In genomic region chr20:36285746-36286447, GRCh38 we compare ENCODE assay signal across 25 cellular contexts. TPM values are rescaled to one million over a fixed set of nuclear protein-coding genes. Genes with fewer than 3 reads are reported as not detected.
DNase-seq lines count a peak whose midpoint lies in the region; ATAC-seq and TF ChIP-seq lines count a peak whose summit lies in the region.
"Had no signal": no experiment of that assay in that cellular context is flagged by ENCODE, and none has a peak within 500 bp of the region (broad histone marks: within the 10 kb centered on the region; RNA-seq: fewer than 3 reads in every experiment).

No MANE protein-coding gene starts in this region.

- no peak overlapping the region for H3K4me2 ChIP-seq in GM23338
- H3K4me2 ChIP-seq: A549 had no signal

- H3K79me2 ChIP-seq in GM23338 (replicated peaks; ENCODE audit: insufficient read depth): no peaks in the 10 kb centered on the region

- no peak overlapping the region for H3K4me3 Mint-ChIP-seq in Caco-2 (ENCODE audit: unreplicated experiment)
- no peak overlapping the region for H3K4me3 Mint-ChIP-seq in GM23338
- no peak overlapping the region for H3K4me3 Mint-ChIP-seq in endodermal cell
- no peak overlapping the region for H3K4me3 Mint-ChIP-seq in effector memory CD8-positive, alpha-beta T cell
- H3K4me3 Mint-ChIP-seq: CD4-positive, alpha-beta memory T cell had no signal

- H3K4me3 ChIP-seq in Caco-2 (ENCODE audit: low read depth, low read length): no peak overlapping the region
- no peak overlapping the region for H3K4me3 ChIP-seq in GM23338
- H3K4me3 ChIP-seq in endodermal cell (ENCODE audit: low read length): no peak overlapping the region
- H3K4me3 ChIP-seq: A549 had no signal

- no peaks in the 10 kb centered on the region for H3K36me3 ChIP-seq in Caco-2 (ENCODE audit: control insufficient read depth, insufficient read depth, low read length)
- H3K36me3 ChIP-seq in GM23338 (ENCODE audit: insufficient read depth): no peaks in the 10 kb centered on the region
- no peaks in the 10 kb centered on the region for H3K36me3 ChIP-seq in endodermal cell (ENCODE audit: control insufficient read depth, insufficient read depth, low read length)

- TF ChIP-seq CTCF in Caco-2 (IDR thresholded peaks at IDR 0.05; ENCODE audit: insufficient read depth in 1 of 2, low read depth in 1 of 2, low read length in 1 of 2, severe bottlenecking in 1 of 2, unreplicated experiment in 1 of 2) (peak; percentile 13 to 24), GM23338 (conservative IDR thresholded peaks at IDR 0.05; ENCODE audit: low read depth in 2 of 2) (peak; percentile 9 to 23; a peak in 2 of 4 replicates), endodermal cell (conservative IDR thresholded peaks at IDR 0.05) (peak; percentile 49)

- BruUV-seq in Caco-2 (replicated peaks; lab: Mats Ljungman, UMichigan): no TSS peak

- intact Hi-C loops in Caco-2 (cut with micrococcal nuclease; ENCODE audit: unreplicated experiment): no loop called here
- intact Hi-C loops in posterior vena cava (cut with DNase I): no loop called here

- CTCF ChIA-PET in Caco-2 (lab: Charles Lee): interaction anchor here (0.6 to 1.3 kb wide), 4 partner anchors 12 to 114 kb away, joined by 3 to 5 read pairs (median 4); no protein-coding TSS in a partner anchor

- H3K27me3 ChIP-seq in Caco-2 (replicated peaks; ENCODE audit: control insufficient read depth, insufficient read depth, low read length) (no peaks in the 10 kb centered on the region; the same call in none of the 2 replicates), GM23338 (ENCODE audit: insufficient read depth) (no peaks in the 10 kb centered on the region), endodermal cell (ENCODE audit: control insufficient read depth, insufficient read depth, low read length, poor library complexity, severe bottlenecking) (no peaks in the 10 kb centered on the region)

- 72 to 89% methylated on average over 6 to 11 of the region's 11 CpGs for WGBS in endodermal cell (ENCODE audit: insufficient coverage in 1 of 2, insufficient read length in 1 of 2), 2 experiments

- no peaks in the 10 kb centered on the region for H3K9me3 ChIP-seq in Caco-2
- peaks cover 5% of the 10 kb centered on the region for H3K9me3 ChIP-seq in endodermal cell (ENCODE audit: control insufficient read depth, low read length)

- H2AFZ ChIP-seq in GM23338: no peak overlapping the region

- no peaks in the 10 kb centered on the region for H3K9me2 ChIP-seq in GM23338 (ENCODE audit: insufficient read depth)

- no peaks in the 10 kb centered on the region for H4K20me1 ChIP-seq in GM23338 (replicated peaks; ENCODE audit: insufficient read depth)

- H3K4me1 ChIP-seq in Caco-2 (no peaks in the 10 kb centered on the region), GM23338 (ENCODE audit: insufficient read depth) (no peaks in the 10 kb centered on the region), endodermal cell (ENCODE audit: control insufficient read depth, insufficient read depth, low read length) (no peaks in the 10 kb centered on the region)
- H3K4me1 ChIP-seq: A549 had no signal

- ATAC-seq in GM23338 (peak; percentile 73), GM21423 (IDR thresholded peaks at IDR 0.05; ENCODE audit: unreplicated experiment) (no peak)
- ATAC-seq in effector memory CD8-positive, alpha-beta T cell (replicated peaks): no peak
- ATAC-seq: A549, Panc1 had no signal

- H3K9ac ChIP-seq in endodermal cell (ENCODE audit: extremely low read depth, low read length, poor library complexity, severe bottlenecking): no peak overlapping the region

- H3K36me3 Mint-ChIP-seq in Caco-2 (ENCODE audit: insufficient read depth, unreplicated experiment): no peaks in the 10 kb centered on the region
- no peaks in the 10 kb centered on the region for H3K36me3 Mint-ChIP-seq in GM23338 (ENCODE audit: low read depth)
- no peaks in the 10 kb centered on the region for H3K36me3 Mint-ChIP-seq in endodermal cell (ENCODE audit: low read depth)
- no peaks in the 10 kb centered on the region for H3K36me3 Mint-ChIP-seq in effector memory CD8-positive, alpha-beta T cell (ENCODE audit: insufficient read depth)
- H3K36me3 Mint-ChIP-seq: CD4-positive, alpha-beta memory T cell had no signal

- POLR2A ChIA-PET in Caco-2 (lab: Charles Lee): no interaction called here

- DNase-seq in Caco-2: peak in 1 of 2 experiments; percentile 48
- peak; percentile 43 for DNase-seq in GM23338 (ENCODE audit: low spot score)
- peak; percentile 48 for DNase-seq in endodermal cell
- DNase-seq in posterior vena cava (ENCODE audit: low spot score): peak; percentile 45
- DNase-seq in effector CD8-positive, alpha-beta T cell (lab: John Stamatoyannopoulos, UW): no peak
- no peak for DNase-seq in effector memory CD8-positive, alpha-beta T cell
- DNase-seq: AML-193; C1 segment of cervical spinal cord; CD4-positive, alpha-beta memory T cell; COR-L47; Karpas-422; NCI-H1092; NCI-H1436; NCI-H187; NCI-H2081 treated with DMSO at 0.1 percent for 48 hours; NCI-H2171; NCI-H226; NCI-H510A; NCI-H69; SHP77 treated with DMSO at 0.1 percent for 48 hours had no signal

- no peak overlapping the region for H3K27ac ChIP-seq in GM23338 (ENCODE audit: low read depth)
- H3K27ac ChIP-seq in endodermal cell (ENCODE audit: low read depth, low read length): no peak overlapping the region
- H3K27ac ChIP-seq: A549, HL-60, RWPE1 had no signal

- H3F3A ChIP-seq in GM23338 (replicated peaks; ENCODE audit: low read depth): no peaks in the 10 kb centered on the region

- H3K4me1 Mint-ChIP-seq in Caco-2 (ENCODE audit: low read depth, unreplicated experiment): no peaks in the 10 kb centered on the region
- no peaks in the 10 kb centered on the region for H3K4me1 Mint-ChIP-seq in GM23338
- H3K4me1 Mint-ChIP-seq in endodermal cell: no peaks in the 10 kb centered on the region
- H3K4me1 Mint-ChIP-seq in effector memory CD8-positive, alpha-beta T cell (ENCODE audit: low read depth in 2 of 2): no peaks in the 10 kb centered on the region
- H3K4me1 Mint-ChIP-seq: CD4-positive, alpha-beta memory T cell had no signal

- H3K9me3 Mint-ChIP-seq in Caco-2 (ENCODE audit: unreplicated experiment): no peaks in the 10 kb centered on the region
- H3K9me3 Mint-ChIP-seq in GM23338: 0 out of 3 replicates have a peak, but pooled peaks cover 3% of the 10 kb centered on the region
- no peaks in the 10 kb centered on the region for H3K9me3 Mint-ChIP-seq in endodermal cell
- no peaks in the 10 kb centered on the region for H3K9me3 Mint-ChIP-seq in effector memory CD8-positive, alpha-beta T cell

- H3K27me3 Mint-ChIP-seq in Caco-2 (ENCODE audit: insufficient read depth, unreplicated experiment): peaks cover 44% of the 10 kb centered on the region
- H3K27me3 Mint-ChIP-seq in GM23338 (ENCODE audit: insufficient read depth, low read depth, poor library complexity): no peaks in the 10 kb centered on the region
- H3K27me3 Mint-ChIP-seq in endodermal cell (ENCODE audit: insufficient read depth): peaks cover 6% of the 10 kb centered on the region
- H3K27me3 Mint-ChIP-seq in effector memory CD8-positive, alpha-beta T cell: peaks cover 27 to 61% of the 10 kb centered on the region in 2 donors

- H3K27ac Mint-ChIP-seq in Caco-2 (ENCODE audit: unreplicated experiment): no peak overlapping the region
- no peak overlapping the region for H3K27ac Mint-ChIP-seq in GM23338
- H3K27ac Mint-ChIP-seq in endodermal cell: no peak overlapping the region
- H3K27ac Mint-ChIP-seq in effector memory CD8-positive, alpha-beta T cell: no peak overlapping the region
- H3K27ac Mint-ChIP-seq: CD4-positive, alpha-beta memory T cell had no signal

TF ChIP-seq in GM23338, 12 proteins besides CTCF, POLR2A, EP300 and RAD21:
- TF ChIP-seq EZH2 (IDR thresholded peaks at IDR 0.05; ENCODE audit: low read depth, unreplicated experiment) (no peak), CREB1 (CRISPR knock-in tag; IDR thresholded peaks at IDR 0.05; ENCODE audit: low read depth) (no peak), ZNF331 (CRISPR knock-in tag; IDR thresholded peaks at IDR 0.05; ENCODE audit: low read depth) (no peak), ZNF114 (CRISPR knock-in tag; IDR thresholded peaks at IDR 0.05) (no peak)

RNA-seq across cellular contexts. Expression of gene DLGAP4, which starts 20.2 kb away (rescaled TPM):
- total RNA-seq in Caco-2 (2022): 120 and 122 TPM in 2 replicates
- total RNA-seq in GM23338 (2014; rRNA removed; shearing (Covaris generic)): 34.9 and 46.1 TPM in 2 replicates
- polyA plus RNA-seq in GM23338 (2016; fragmentation: Nextera tagmentation; extraction: Ambion mirVana): 46.8 and 52.2 TPM in 2 replicates
- 10 to 100 TPM; 62.9 to 78.2 TPM for total RNA-seq in endodermal cell
- polyA plus RNA-seq in endodermal cell (2013, experiment 1 of 2): 94.6 TPM
- polyA plus RNA-seq in endodermal cell (2013, experiment 2 of 2): 90.8 TPM
- total RNA-seq in posterior vena cava: 100 to 1,000 TPM; 116 to 141 TPM

RNA-seq across cellular contexts. Expression of gene AAR2, which starts 49.6 kb away (rescaled TPM):
- total RNA-seq in Caco-2 (2022): 59.1 and 60.0 TPM in 2 replicates
- 26.9 and 32.6 TPM in 2 replicates for total RNA-seq in GM23338 (2014; rRNA removed; shearing (Covaris generic))
- 14.6 and 15.8 TPM in 2 replicates for polyA plus RNA-seq in GM23338 (2016; fragmentation: Nextera tagmentation; extraction: Ambion mirVana)
- total RNA-seq in endodermal cell: 10 to 100 TPM; 23.5 to 24.3 TPM
- 31.3 TPM for polyA plus RNA-seq in endodermal cell (2013, experiment 1 of 2)
- 27.6 TPM for polyA plus RNA-seq in endodermal cell (2013, experiment 2 of 2)
- total RNA-seq in posterior vena cava: 10 to 100 TPM; 20.4 to 21.4 TPM

Comparison
In these comparisons a context has a peak if more than half of its experiments do, and no peak if none do; other contexts are left out.
1. DNase-seq: peak in GM23338 (single experiment), endodermal cell (single experiment) and posterior vena cava (single experiment); none in effector CD8-positive, alpha-beta T cell (single experiment) and effector memory CD8-positive, alpha-beta T cell (0 of 3).
2. Peak in every context shown above with its lines, with median percentiles within 50 percentile points of each other: CTCF ChIP-seq.